ENCODE assay signal across 9 cellular contexts in genomic region chr7:114916261-114916892, GRCh38. TPM values are rescaled to one million over a fixed set of nuclear protein-coding genes. Genes with fewer than 3 reads are reported as not detected.
DNase-seq lines count a peak whose midpoint lies in the region; ATAC-seq, FAIRE-seq and TF ChIP-seq lines count a peak whose summit lies in the region.
"Had no signal": no experiment of that assay in that cellular context is flagged by ENCODE, and none has a peak within 500 bp of the region (broad histone marks: within the 10 kb centered on the region; RNA-seq: fewer than 3 reads in every experiment).

No MANE protein-coding gene starts in this region.

- H3K9me3 ChIP-seq in mucosa of descending colon (no peaks in the 10 kb centered on the region), endodermal cell (ENCODE audit: control insufficient read depth, low read length) (no peaks in the 10 kb centered on the region), small intestine (ENCODE audit: control insufficient read depth, low read depth) (no peaks in the 10 kb centered on the region)

- H3K27ac ChIP-seq in endodermal cell (ENCODE audit: low read depth, low read length) (no peak overlapping the region), small intestine (ENCODE audit: low read depth in 1 of 2, low read length in 1 of 2) (peak overlapping the region in 1 of 2 donors; percentile 36)

- H3K9me3 Mint-ChIP-seq in endodermal cell, result no peaks in the 10 kb centered on the region

- ATAC-seq in GM18508 (IDR thresholded peaks at IDR 0.05; ENCODE audit: insufficient read depth, unreplicated experiment) (peak; percentile 94), GM21515 (IDR thresholded peaks at IDR 0.05; ENCODE audit: unreplicated experiment) (peak; percentile 89), HG03460 (IDR thresholded peaks at IDR 0.05; ENCODE audit: unreplicated experiment) (peak; percentile 95), mucosa of descending colon (peak; percentile 76)
- ATAC-seq: left lobe of liver had no signal

- H3K36me3 Mint-ChIP-seq in endodermal cell (ENCODE audit: low read depth), result no peaks in the 10 kb centered on the region

- H3K4me3 Mint-ChIP-seq in endodermal cell, result no peak overlapping the region

- intact Hi-C loops in mucosa of descending colon (cut with DNase I, micrococcal nuclease), result no loop called here

- no peak overlapping the region for H3K9ac ChIP-seq in endodermal cell (ENCODE audit: extremely low read depth, low read length, poor library complexity, severe bottlenecking)

- H3K27ac Mint-ChIP-seq in endodermal cell, result no peak overlapping the region

- TF ChIP-seq POLR2A in erythroblast (IDR thresholded peaks at IDR 0.05; ENCODE audit: low read length), result no peak

- no peak for FAIRE-seq in small intestine (lab: Jason Lieb, UNC)

- H3K4me1 ChIP-seq in mucosa of descending colon (ENCODE audit: low read depth) (no peaks in the 10 kb centered on the region), endodermal cell (ENCODE audit: control insufficient read depth, insufficient read depth, low read length) (no peaks in the 10 kb centered on the region), small intestine (ENCODE audit: control insufficient read depth in 2 of 2, insufficient read depth in 1 of 2, low read depth in 1 of 2, low read length in 1 of 2) (no peaks in the 10 kb centered on the region)

- H3K27me3 ChIP-seq in endodermal cell (ENCODE audit: control insufficient read depth, insufficient read depth, low read length, poor library complexity, severe bottlenecking) (no peaks in the 10 kb centered on the region), small intestine (ENCODE audit: control insufficient read depth in 2 of 2, insufficient read depth in 2 of 2, low read length in 2 of 2) (no peaks in the 10 kb centered on the region)

- DNase-seq in mucosa of descending colon (no peak), erythroblast (lab: John Stamatoyannopoulos, UW) (no peak), endodermal cell (no peak), germinal center (ENCODE audit: low spot score) (no peak), small intestine (no peak)

- TF ChIP-seq CTCF in mucosa of descending colon (IDR thresholded peaks at IDR 0.05) (no peak), endodermal cell (conservative IDR thresholded peaks at IDR 0.05) (no peak)

- 90 to 91% methylated on average over 3 to 6 of the region's 6 CpGs for WGBS in endodermal cell (ENCODE audit: insufficient coverage in 1 of 2, insufficient read length in 1 of 2), 2 experiments
- WGBS in small intestine, 3 donors, result 69 to 72% (median 72%) methylated on average over 6 of the region's 6 CpGs

- H3K27me3 Mint-ChIP-seq in endodermal cell (ENCODE audit: insufficient read depth), result peaks cover 5% of the 10 kb centered on the region

- H3K4me3 ChIP-seq in mucosa of descending colon (no peak overlapping the region), endodermal cell (ENCODE audit: low read length) (no peak overlapping the region), small intestine (ENCODE audit: low read depth in 1 of 2, low read length in 2 of 2) (no peak overlapping the region)

- H3K36me3 ChIP-seq in mucosa of descending colon (ENCODE audit: low read depth), result no peaks in the 10 kb centered on the region
- no peaks in the 10 kb centered on the region for H3K36me3 ChIP-seq in endodermal cell (ENCODE audit: control insufficient read depth, insufficient read depth, low read length)
- H3K36me3 ChIP-seq in small intestine (ENCODE audit: control insufficient read depth in 2 of 2, insufficient read depth in 2 of 2, low read length in 2 of 2), result no peaks in the 10 kb centered on the region

- H3K4me1 Mint-ChIP-seq in endodermal cell, result peaks cover 10% of the 10 kb centered on the region

RNA-seq across cellular contexts. Expression of gene MDFIC, which starts 5.5 kb away (rescaled TPM):
- total RNA-seq in mucosa of descending colon, result 10 to 100 TPM; 10.4 to 29.5 (median 13.0) TPM
- total RNA-seq in endodermal cell, result 10 to 100 TPM in 1 of 2 donors, 1 to 10 TPM in 1; 7.4 to 15.1 TPM
- 22.1 TPM for polyA plus RNA-seq in endodermal cell (2013, experiment 1 of 2)
- 18.5 TPM for polyA plus RNA-seq in endodermal cell (2013, experiment 2 of 2)
- 1 to 10 TPM in 2 of 3 donors, under 1 TPM in 1; 0.67 to 5.1 (median 4.7) TPM for polyA plus RNA-seq in small intestine
